ENCODE assay signal across 9 cellular contexts in the genomic region with DNA sequence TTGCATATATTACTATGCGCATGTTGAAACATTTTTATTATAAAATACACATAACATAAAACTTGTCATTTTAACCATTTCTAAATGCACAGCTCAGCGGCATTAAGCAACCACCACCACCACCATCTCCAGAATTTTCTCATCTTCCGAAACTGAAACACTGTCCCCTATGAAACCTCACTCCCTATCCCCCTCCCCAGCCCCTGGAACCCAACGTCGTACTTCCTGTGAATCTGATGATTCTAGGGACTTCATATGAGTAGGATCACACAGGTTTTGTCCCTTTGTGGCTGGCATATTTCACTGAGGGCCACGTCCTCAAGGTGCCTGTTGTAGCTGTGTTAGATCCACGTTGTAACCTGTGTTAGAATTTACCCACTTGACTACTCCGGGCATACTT. TPM values are rescaled to one million over a fixed set of nuclear protein-coding genes. Genes with fewer than 3 reads are reported as not detected.
DNase-seq lines count a peak whose midpoint lies in the region; ATAC-seq, FAIRE-seq and TF ChIP-seq lines count a peak whose summit lies in the region.
"Had no signal": no experiment of that assay in that cellular context is flagged by ENCODE, and none has a peak within 500 bp of the region (broad histone marks: within the 10 kb centered on the region; RNA-seq: fewer than 3 reads in every experiment).

No MANE protein-coding gene starts in this region.

- POLR2A ChIA-PET in OCI-LY7 (lab: Charles Lee) = interaction anchor here (0.9 kb wide), 1 partner anchor 10 kb away, joined by 3 read pairs; no protein-coding TSS in a partner anchor

- H3K9ac ChIP-seq in endodermal cell (ENCODE audit: extremely low read depth, low read length, poor library complexity, severe bottlenecking) (no peak overlapping the region), trophoblast cell (ENCODE audit: low read length) (no peak overlapping the region)

- H3K27me3 ChIP-seq in endodermal cell (ENCODE audit: control insufficient read depth, insufficient read depth, low read length, poor library complexity, severe bottlenecking) = no peaks in the 10 kb centered on the region
- no peaks in the 10 kb centered on the region for H3K27me3 ChIP-seq in trophoblast cell (ENCODE audit: insufficient read depth, low read length)

- H3K4me3 Mint-ChIP-seq in endodermal cell = peak overlapping the region; percentile 90

- no peaks in the 10 kb centered on the region for H4K20me1 ChIP-seq in OCI-LY7 (ENCODE audit: insufficient read depth, low read length)

- CTCF ChIA-PET in OCI-LY7 (lab: Charles Lee; ENCODE audit: unreplicated experiment) = no interaction called here

- no peak overlapping the region for H2BK5ac ChIP-seq in trophoblast cell (ENCODE audit: low read depth, low read length, poor library complexity)

- intact Hi-C loops in OCI-LY7 (cut with micrococcal nuclease; ENCODE audit: unreplicated experiment) = loop anchor here (5.0 kb wide), 1 partner anchor 137 kb away; the partner anchor contains the start of gene EEF2

- peaks cover 4% of the 10 kb centered on the region for H3K27me3 Mint-ChIP-seq in endodermal cell (ENCODE audit: insufficient read depth)

- peaks cover 10% of the 10 kb centered on the region for H3K4me1 Mint-ChIP-seq in endodermal cell

- H3K27ac ChIP-seq in OCI-LY7 (ENCODE audit: low read depth, low read length, poor library complexity, severe bottlenecking) (no peak overlapping the region), endodermal cell (ENCODE audit: low read depth, low read length) (no peak overlapping the region), trophoblast cell (ENCODE audit: low read depth, low read length) (no peak overlapping the region)

- no peaks in the 10 kb centered on the region for H3K9me2 ChIP-seq in OCI-LY7 (ENCODE audit: insufficient read depth, low read length)

- no peak for TF ChIP-seq CTCF in OCI-LY7 (conservative IDR thresholded peaks at IDR 0.05; ENCODE audit: low read length)
- no peak for TF ChIP-seq CTCF in endodermal cell (conservative IDR thresholded peaks at IDR 0.05)

- no peak overlapping the region for H2AK5ac ChIP-seq in trophoblast cell (ENCODE audit: low read length)

- no peak overlapping the region for H3K14ac ChIP-seq in trophoblast cell (ENCODE audit: low read length)

- peak overlapping the region; percentile 62 for H2BK12ac ChIP-seq in trophoblast cell (ENCODE audit: low read length)

- peak overlapping the region; percentile 61 for H4K91ac ChIP-seq in trophoblast cell (ENCODE audit: low read depth, low read length)

- no peak overlapping the region for H3K27ac Mint-ChIP-seq in endodermal cell

- peak overlapping the region; percentile 62 for H4K8ac ChIP-seq in trophoblast cell (ENCODE audit: low read depth, low read length)

- H3K79me1 ChIP-seq in trophoblast cell (ENCODE audit: low read length) = peaks cover 8% of the 10 kb centered on the region

- H3K79me2 ChIP-seq in OCI-LY7 (ENCODE audit: insufficient read depth, low read depth, low read length) (peaks cover 13% of the 10 kb centered on the region), trophoblast cell (ENCODE audit: control insufficient read depth, insufficient read depth, low read length, poor library complexity) (peaks cover 16% of the 10 kb centered on the region)

- no peak overlapping the region for H2BK120ac ChIP-seq in trophoblast cell (ENCODE audit: insufficient read depth, low read length, poor library complexity)

- H3K9me3 ChIP-seq in OCI-LY7 (ENCODE audit: low read length) (no peaks in the 10 kb centered on the region), endodermal cell (ENCODE audit: control insufficient read depth, low read length) (no peaks in the 10 kb centered on the region), trophoblast cell (ENCODE audit: insufficient read depth, low read depth, low read length) (no peaks in the 10 kb centered on the region)

- no peak overlapping the region for H3K4ac ChIP-seq in trophoblast cell (ENCODE audit: low read depth, low read length)

- H3K4me3 ChIP-seq in OCI-LY7 (ENCODE audit: low read depth, low read length, poor library complexity, severe bottlenecking) = peak overlapping the region; percentile 75
- peak overlapping the region; percentile 85 for H3K4me3 ChIP-seq in endodermal cell (ENCODE audit: low read length)
- no peak overlapping the region for H3K4me3 ChIP-seq in trophoblast cell (ENCODE audit: low read depth, low read length)

- H3K23ac ChIP-seq in trophoblast cell (ENCODE audit: low read length) = no peak overlapping the region

- H3K4me2 ChIP-seq in OCI-LY7 (ENCODE audit: low read length) (peak overlapping the region; percentile 97), trophoblast cell (ENCODE audit: low read length) (peak overlapping the region; percentile 86)

- H3K9me3 Mint-ChIP-seq in endodermal cell = no peaks in the 10 kb centered on the region

- H3K36me3 ChIP-seq in OCI-LY7 (ENCODE audit: insufficient read depth, low read length) (peaks cover 11% of the 10 kb centered on the region; the same call in 1 of the 2 replicates), endodermal cell (ENCODE audit: control insufficient read depth, insufficient read depth, low read length) (peaks cover 10% of the 10 kb centered on the region), trophoblast cell (ENCODE audit: control insufficient read depth in 1 of 2, insufficient read depth in 2 of 2, low read length in 2 of 2) (peaks cover 9 to 11% of the 10 kb centered on the region in 2 experiments)

- H3K18ac ChIP-seq in trophoblast cell (ENCODE audit: low read length) = no peak overlapping the region

- H2AFZ ChIP-seq in OCI-LY7 (ENCODE audit: low read length) (peak overlapping the region; percentile 94), trophoblast cell (ENCODE audit: insufficient read depth, low read length, poor library complexity) (no peak overlapping the region)

- DNase-seq in OCI-LY7 (ENCODE audit: low spot score) = no peak
- no peak for DNase-seq in endodermal cell
- no peak for DNase-seq in trophoblast cell
- no peak for DNase-seq in NCI-H1417 treated with DMSO at 0.1 percent for 48 hours (lab: John Stamatoyannopoulos, UW)
- DNase-seq in NCI-H2107 (lab: John Stamatoyannopoulos, UW) = no peak

- H3K4me1 ChIP-seq in OCI-LY7 (ENCODE audit: insufficient read depth, low read length, poor library complexity, severe bottlenecking) (peaks cover 15% of the 10 kb centered on the region), endodermal cell (ENCODE audit: control insufficient read depth, insufficient read depth, low read length) (no peaks in the 10 kb centered on the region), trophoblast cell (ENCODE audit: control insufficient read depth in 1 of 2, insufficient read depth in 2 of 2, low read length in 2 of 2) (peaks cover 8 to 10% of the 10 kb centered on the region in 2 experiments)

- peak; percentile 3 for FAIRE-seq in G401.6 (lab: Jason Lieb, UNC)
- FAIRE-seq: endometrium had no signal

- BruUV-seq in OCI-LY7 (replicated peaks; lab: Mats Ljungman, UMichigan) = no TSS peak

- H3K36me3 Mint-ChIP-seq in endodermal cell (ENCODE audit: low read depth) = peaks cover under 1% of the 10 kb centered on the region

- peak overlapping the region; percentile 44 for H4K12ac ChIP-seq in trophoblast cell (ENCODE audit: low read depth, low read length)

- ATAC-seq in GM21786 (IDR thresholded peaks at IDR 0.05; ENCODE audit: unreplicated experiment) (no peak), GM19351 (IDR thresholded peaks at IDR 0.05; ENCODE audit: unreplicated experiment) (no peak)

- WGBS in endodermal cell (ENCODE audit: insufficient coverage in 1 of 2, insufficient read length in 1 of 2), 2 experiments = 51% methylated on average over 8 of the region's 8 CpGs; no CpG with 5 or more reads in 1 of the 2 experiments
- no CpG with 5 or more reads among the region's 8 CpGs for WGBS in trophoblast cell (ENCODE audit: extremely low coverage, insufficient coverage, insufficient read length)

RNA-seq across cellular contexts. Expression of gene MAP2K2, which starts 0.7 kb away (rescaled TPM):
- total RNA-seq in OCI-LY7 (2014; rRNA removed; shearing (Covaris generic)) = 84.7 and 105 TPM in 2 replicates
- 116 and 120 TPM in 2 replicates for total RNA-seq in OCI-LY7 (2022)
- 100 to 1,000 TPM; 191 TPM for total RNA-seq in endodermal cell
- 129 TPM for polyA plus RNA-seq in endodermal cell (2013, experiment 1 of 2)
- 131 TPM for polyA plus RNA-seq in endodermal cell (2013, experiment 2 of 2)
- 150 and 155 TPM in 2 replicates for polyA plus RNA-seq in trophoblast cell (2013)

RNA-seq across cellular contexts. Expression of gene CREB3L3, which starts 28.8 kb away (rescaled TPM):
- 0.08 and 0.09 TPM in 2 replicates for total RNA-seq in OCI-LY7 (2014; rRNA removed; shearing (Covaris generic))
- total RNA-seq in OCI-LY7 (2022) (not detected in 2 replicates), endodermal cell (under 1 TPM; 0.26 to 0.31 TPM)
- 0.25 TPM for polyA plus RNA-seq in endodermal cell (2013, experiment 1 of 2)
- not detected for polyA plus RNA-seq in endodermal cell (2013, experiment 2 of 2)
- polyA plus RNA-seq in trophoblast cell (2013) = 0.28 and 0.33 TPM in 2 replicates

RNA-seq across cellular contexts. Expression of gene SIRT6, which starts 57.7 kb away (rescaled TPM):
- total RNA-seq in OCI-LY7 (2014; rRNA removed; shearing (Covaris generic)) = 29.1 and 31.7 TPM in 2 replicates
- 45.3 and 46.2 TPM in 2 replicates for total RNA-seq in OCI-LY7 (2022)
- 10 to 100 TPM; 22.1 to 29.1 TPM for total RNA-seq in endodermal cell
- polyA plus RNA-seq in endodermal cell (2013, experiment 1 of 2) = 21.4 TPM
- polyA plus RNA-seq in endodermal cell (2013, experiment 2 of 2) = 21.3 TPM
- 16.3 and 18.5 TPM in 2 replicates for polyA plus RNA-seq in trophoblast cell (2013)

RNA-seq across cellular contexts. Expression of gene ANKRD24, which starts 57.9 kb away (rescaled TPM):
- 1.7 and 2.8 TPM in 2 replicates for total RNA-seq in OCI-LY7 (2014; rRNA removed; shearing (Covaris generic))
- 4.4 and 4.8 TPM in 2 replicates for total RNA-seq in OCI-LY7 (2022)
- 1 to 10 TPM in 1 of 2 donors, under 1 TPM in 1; 0.77 to 2.0 TPM for total RNA-seq in endodermal cell
- polyA plus RNA-seq in endodermal cell (2013, experiment 1 of 2) = 1.6 TPM
- polyA plus RNA-seq in endodermal cell (2013, experiment 2 of 2) = 1.1 TPM
- 0.18 and 0.27 TPM in 2 replicates for polyA plus RNA-seq in trophoblast cell (2013)

RNA-seq across cellular contexts. Expression of gene ZBTB7A, which starts 57.9 kb away (rescaled TPM):
- total RNA-seq in OCI-LY7 (2014; rRNA removed; shearing (Covaris generic)) = 13.1 and 17.2 TPM in 2 replicates
- total RNA-seq in OCI-LY7 (2022) (29.3 and 31.2 TPM in 2 replicates), endodermal cell (10 to 100 TPM; 19.2 to 22.1 TPM)
- polyA plus RNA-seq in endodermal cell (2013, experiment 1 of 2) = 7.5 TPM
- polyA plus RNA-seq in endodermal cell (2013, experiment 2 of 2) = 7.2 TPM
- polyA plus RNA-seq in trophoblast cell (2013) = 33.3 and 34.5 TPM in 2 replicates
